19 cellular contexts compared by ENCODE assay signal in the genomic region with DNA sequence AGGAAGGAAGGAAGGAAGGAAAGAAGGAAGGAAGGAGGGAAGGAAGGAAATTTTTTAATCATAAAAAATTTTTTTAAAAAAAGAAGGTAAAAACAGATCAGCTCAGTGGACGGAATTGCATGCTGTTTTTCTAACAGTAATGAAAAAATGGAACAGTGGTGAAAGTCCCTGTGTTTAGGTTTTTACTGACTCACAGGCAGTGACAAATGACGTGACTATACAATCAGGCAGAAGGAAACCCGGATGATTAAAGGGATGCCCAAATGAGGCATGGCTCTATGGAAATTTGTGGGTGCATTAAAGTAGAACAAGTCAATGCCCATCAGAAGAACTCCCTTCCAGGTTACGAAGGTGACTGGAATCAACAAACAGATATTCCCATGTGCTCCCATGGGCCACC.
"Had no signal": no experiment of that assay in that cellular context is flagged by ENCODE, and none has a peak within 500 bp of the region (broad histone marks: within the 10 kb centered on the region; RNA-seq: fewer than 3 reads in every experiment).

No MANE protein-coding gene starts in this region.

- H3K9me3 ChIP-seq: SK-N-SH had no signal

- H3K27ac ChIP-seq: HL-60, RWPE1 had no signal

- ATAC-seq: T-cell had no signal

- H3K4me2 ChIP-seq: SK-N-SH had no signal

- DNase-seq: KBM-7, NCI-H1092 treated with DMSO at 0.1 percent for 48 hours, NCI-H1436, NCI-H187, NCI-H2029, NCI-H2081 treated with DMSO at 0.1 percent for 48 hours, NCI-H2171, NCI-H226, NCI-H446, NCI-H510A, NCI-H524 treated with DMSO at 0.1 percent for 48 hours, NCI-H69, NCI-H774, SHP77, SK-N-SH, SW 1271, T-cell had no signal

- H3K9ac ChIP-seq: SK-N-SH had no signal
